8 cellular contexts compared by ENCODE assay signal in the genomic region with DNA sequence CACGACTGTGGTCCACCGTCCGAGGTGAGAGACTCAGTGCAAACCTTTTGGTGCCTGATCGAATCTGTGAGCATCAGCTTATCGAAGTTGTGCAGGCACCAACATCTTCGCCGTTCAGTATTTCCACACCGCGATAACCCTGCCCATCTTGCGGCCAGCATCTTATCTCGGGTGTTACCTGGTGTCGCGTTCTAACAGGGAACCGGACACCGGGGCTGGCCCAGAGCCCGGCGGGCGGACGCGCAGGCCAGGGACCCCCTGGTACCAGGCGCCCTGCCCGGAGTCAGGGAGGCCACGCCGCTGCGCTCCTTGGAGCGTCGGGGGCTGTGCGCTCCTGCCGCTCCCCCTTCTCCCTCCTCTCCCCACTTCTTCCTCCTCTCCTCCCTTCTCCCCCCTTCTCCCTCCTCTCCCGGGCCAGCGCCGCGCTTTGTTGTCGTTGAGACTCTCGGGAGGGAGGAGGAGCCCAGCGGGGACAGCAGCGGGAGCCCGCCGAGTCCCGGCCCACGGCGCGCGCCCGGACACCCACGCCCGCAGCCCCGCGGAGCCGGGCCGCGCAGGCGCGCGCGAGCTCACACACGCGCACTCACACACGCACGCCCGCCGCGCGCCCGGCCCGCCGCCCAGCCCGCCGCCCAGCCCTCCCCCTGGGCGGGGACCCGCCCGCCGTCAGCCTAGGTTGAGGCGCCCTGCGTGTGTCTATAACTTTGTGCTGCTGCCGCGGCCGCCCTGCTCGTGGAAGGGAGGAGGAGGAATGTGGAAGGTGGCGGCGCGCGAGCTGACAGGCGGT. TPM values are rescaled to one million over a fixed set of nuclear protein-coding genes. Genes with fewer than 3 reads are reported as not detected.
DNase-seq lines count a peak whose midpoint lies in the region; ATAC-seq and TF ChIP-seq lines count a peak whose summit lies in the region.

No MANE protein-coding gene starts in this region.

- CTCF ChIA-PET in BJ (lab: Yijun Ruan, JAX) = interaction anchor here (0.8 to 6.6 kb wide), 7 partner anchors 9 to 334 kb away, joined by 3 to 28 read pairs (median 3); no protein-coding TSS in a partner anchor

- H3K9ac ChIP-seq in endocrine pancreas (ENCODE audit: control insufficient read depth, insufficient read depth, low read length) = peak overlapping the region; percentile 90

- H3K4me3 ChIP-seq in BJ (ENCODE audit: low read depth, low read length) = peak overlapping the region; percentile 89
- peak overlapping the region; percentile 89 for H3K4me3 ChIP-seq in HL-60 (replicated peaks; ENCODE audit: insufficient read depth, low read length)
- H3K4me3 ChIP-seq in endocrine pancreas (ENCODE audit: control insufficient read depth, insufficient read depth, low read length) = peak overlapping the region; percentile 95
- H3K4me3 ChIP-seq in mesodermal cell (ENCODE audit: extremely low read depth, insufficient read depth, low read length, poor library complexity, severe bottlenecking) = peak overlapping the region; percentile 82

- no peak for TF ChIP-seq CTCF in BJ (IDR thresholded peaks at IDR 0.05; ENCODE audit: insufficient read depth, low read depth, low read length)
- TF ChIP-seq CTCF in HL-60 (IDR thresholded peaks at IDR 0.05; ENCODE audit: insufficient read depth, low read length) = no peak

- POLR2A ChIA-PET in BJ (lab: Charles Lee) = no interaction called here

- peaks cover 6% of the 10 kb centered on the region for H3K4me1 ChIP-seq in endocrine pancreas (ENCODE audit: control insufficient read depth, insufficient read depth, low read length)
- peaks cover 3% of the 10 kb centered on the region for H3K4me1 ChIP-seq in mesodermal cell (ENCODE audit: control insufficient read depth, insufficient read depth, low read length, poor library complexity, severe bottlenecking)

- peak; percentile 55 for ATAC-seq in GM19328 (IDR thresholded peaks at IDR 0.05; ENCODE audit: unreplicated experiment)

- WGBS in mesodermal cell (ENCODE audit: insufficient coverage in 2 of 2), 2 experiments = 0% methylated on average over 45 to 46 of the region's 84 CpGs

- DNase-seq in BJ (ENCODE audit: low read depth) (no peak), HL-60 (ENCODE audit: low read depth in 1 of 2, low spot score in 1 of 2) (peak; percentile 51 to 90), NOMO-1 treated with dmso at 0.1 percent for 144 hours (lab: John Stamatoyannopoulos, UW; ENCODE audit: unreplicated experiment) (peak; percentile 86)
- DNase-seq in activated CD8-positive, alpha-beta memory T cell treated with anti-CD3 and anti-CD28 coated beads, Interleukin-2, amount 50 U/mL, for 1 hour (ENCODE audit: extremely low read depth) = peak; percentile 76
- peak; percentile 58 for DNase-seq in stimulated activated CD8-positive, alpha-beta memory T cell treated with anti-CD3 and anti-CD28 coated beads, Interleukin-15, amount 100 ng/mL, for 24 hours (ENCODE audit: low read depth)

- peaks cover under 1% of the 10 kb centered on the region; the same call in 1 of the 2 replicates for H3K27me3 ChIP-seq in BJ (ENCODE audit: control insufficient read depth, insufficient read depth, low read length)
- H3K27me3 ChIP-seq in HL-60 (ENCODE audit: insufficient read depth, poor library complexity, severe bottlenecking) = no peaks in the 10 kb centered on the region
- no peaks in the 10 kb centered on the region for H3K27me3 ChIP-seq in endocrine pancreas (ENCODE audit: control insufficient read depth, insufficient read depth, low read length)

- H3K27ac ChIP-seq in HL-60 (replicated peaks) (peak overlapping the region; percentile 94), mesodermal cell (ENCODE audit: low read depth, low read length, severe bottlenecking) (peak overlapping the region; percentile 93)

- H3K36me3 ChIP-seq in BJ (ENCODE audit: control insufficient read depth, insufficient read depth, low read length) = no peaks in the 10 kb centered on the region
- no peaks in the 10 kb centered on the region for H3K36me3 ChIP-seq in endocrine pancreas (ENCODE audit: control insufficient read depth, insufficient read depth, low read length)
- no peaks in the 10 kb centered on the region for H3K36me3 ChIP-seq in mesodermal cell (ENCODE audit: control insufficient read depth, insufficient read depth, low read length)

- H3K9me3 ChIP-seq in endocrine pancreas (ENCODE audit: control insufficient read depth, low read length) (no peaks in the 10 kb centered on the region), mesodermal cell (ENCODE audit: control insufficient read depth, low read length) (no peaks in the 10 kb centered on the region)

RNA-seq across cellular contexts. Expression of a gene that starts 1.4 kb away (rescaled TPM):
- 20.3 and 25.4 TPM in 2 replicates for polyA plus RNA-seq in BJ (2011; rRNA removed)
- polyA minus RNA-seq in BJ (2011; rRNA and poly(A)+ RNA removed) = 71.0 and 111 TPM in 2 replicates
- polyA plus RNA-seq in mesodermal cell (2013, experiment 1 of 2) = 16.7 TPM
- polyA plus RNA-seq in mesodermal cell (2013, experiment 2 of 2) = 14.7 TPM
